In the genomic region with DNA sequence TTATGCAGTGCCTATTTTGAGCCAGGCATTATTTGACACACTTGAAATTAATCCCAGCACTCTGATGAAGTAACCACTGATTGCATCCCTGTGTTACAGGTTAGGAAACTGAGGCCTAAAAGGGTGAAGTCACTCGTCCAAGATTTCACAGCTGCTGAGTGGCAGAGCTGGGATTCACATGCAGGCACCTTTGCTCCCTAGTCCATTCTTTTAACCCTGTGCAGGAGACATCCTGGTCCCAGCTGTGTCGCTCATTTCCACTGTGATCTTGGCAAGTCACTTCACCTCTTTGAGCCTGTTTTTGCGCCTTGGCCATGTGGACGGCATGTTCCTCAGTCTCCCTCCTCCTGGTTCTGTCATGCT, we compare ENCODE assay signal across 1 cellular context.
TF ChIP-seq lines count a peak whose summit lies in the region.

No MANE protein-coding gene starts in this region.

TF ChIP-seq in K562, 482 proteins besides CTCF, POLR2A, EP300 and RAD21:
- TF ChIP-seq, protein P1, sequence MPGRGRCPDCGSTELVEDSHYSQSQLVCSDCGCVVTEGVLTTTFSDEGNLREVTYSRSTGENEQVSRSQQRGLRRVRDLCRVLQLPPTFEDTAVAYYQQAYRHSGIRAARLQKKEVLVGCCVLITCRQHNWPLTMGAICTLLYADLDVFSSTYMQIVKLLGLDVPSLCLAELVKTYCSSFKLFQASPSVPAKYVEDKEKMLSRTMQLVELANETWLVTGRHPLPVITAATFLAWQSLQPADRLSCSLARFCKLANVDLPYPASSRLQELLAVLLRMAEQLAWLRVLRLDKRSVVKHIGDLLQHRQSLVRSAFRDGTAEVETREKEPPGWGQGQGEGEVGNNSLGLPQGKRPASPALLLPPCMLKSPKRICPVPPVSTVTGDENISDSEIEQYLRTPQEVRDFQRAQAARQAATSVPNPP (IDR thresholded peaks at IDR 0.05; ENCODE audit: borderline replicate concordance, insufficient read depth, insufficient read length), result no peak
- TF ChIP-seq, protein P2, sequence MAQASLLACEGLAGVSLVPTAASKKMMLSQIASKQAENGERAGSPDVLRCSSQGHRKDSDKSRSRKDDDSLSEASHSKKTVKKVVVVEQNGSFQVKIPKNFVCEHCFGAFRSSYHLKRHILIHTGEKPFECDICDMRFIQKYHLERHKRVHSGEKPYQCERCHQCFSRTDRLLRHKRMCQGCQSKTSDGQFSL (CRISPR knock-in tag; IDR thresholded peaks at IDR 0.05), result no peak
- TF ChIP-seq, protein P2 (tag; IDR thresholded peaks at IDR 0.05), result no peak
- TF ChIP-seq ZEB2 (IDR thresholded peaks at IDR 0.05), result no peak
- no peak for TF ChIP-seq PTTG1 (tag; IDR thresholded peaks at IDR 0.05; ENCODE audit: low read depth)
- no peak for TF ChIP-seq NFRKB (IDR thresholded peaks at IDR 0.05; ENCODE audit: low read depth)
- no peak for TF ChIP-seq ESRRA (IDR thresholded peaks at IDR 0.05; ENCODE audit: borderline replicate concordance, low read depth)
- TF ChIP-seq POLR2B (IDR thresholded peaks at IDR 0.05; ENCODE audit: low read depth, partially characterized antibody), result no peak
- TF ChIP-seq BCOR (IDR thresholded peaks at IDR 0.05), result no peak
- TF ChIP-seq NCOA4 (IDR thresholded peaks at IDR 0.05; ENCODE audit: partially characterized antibody), result no peak
- TF ChIP-seq KHSRP (IDR thresholded peaks at IDR 0.05), result no peak
- TF ChIP-seq, protein P3, sequence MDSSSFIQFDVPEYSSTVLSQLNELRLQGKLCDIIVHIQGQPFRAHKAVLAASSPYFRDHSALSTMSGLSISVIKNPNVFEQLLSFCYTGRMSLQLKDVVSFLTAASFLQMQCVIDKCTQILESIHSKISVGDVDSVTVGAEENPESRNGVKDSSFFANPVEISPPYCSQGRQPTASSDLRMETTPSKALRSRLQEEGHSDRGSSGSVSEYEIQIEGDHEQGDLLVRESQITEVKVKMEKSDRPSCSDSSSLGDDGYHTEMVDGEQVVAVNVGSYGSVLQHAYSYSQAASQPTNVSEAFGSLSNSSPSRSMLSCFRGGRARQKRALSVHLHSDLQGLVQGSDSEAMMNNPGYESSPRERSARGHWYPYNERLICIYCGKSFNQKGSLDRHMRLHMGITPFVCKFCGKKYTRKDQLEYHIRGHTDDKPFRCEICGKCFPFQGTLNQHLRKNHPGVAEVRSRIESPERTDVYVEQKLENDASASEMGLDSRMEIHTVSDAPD (CRISPR knock-in tag; IDR thresholded peaks at IDR 0.05), result no peak
- TF ChIP-seq, protein P4, sequence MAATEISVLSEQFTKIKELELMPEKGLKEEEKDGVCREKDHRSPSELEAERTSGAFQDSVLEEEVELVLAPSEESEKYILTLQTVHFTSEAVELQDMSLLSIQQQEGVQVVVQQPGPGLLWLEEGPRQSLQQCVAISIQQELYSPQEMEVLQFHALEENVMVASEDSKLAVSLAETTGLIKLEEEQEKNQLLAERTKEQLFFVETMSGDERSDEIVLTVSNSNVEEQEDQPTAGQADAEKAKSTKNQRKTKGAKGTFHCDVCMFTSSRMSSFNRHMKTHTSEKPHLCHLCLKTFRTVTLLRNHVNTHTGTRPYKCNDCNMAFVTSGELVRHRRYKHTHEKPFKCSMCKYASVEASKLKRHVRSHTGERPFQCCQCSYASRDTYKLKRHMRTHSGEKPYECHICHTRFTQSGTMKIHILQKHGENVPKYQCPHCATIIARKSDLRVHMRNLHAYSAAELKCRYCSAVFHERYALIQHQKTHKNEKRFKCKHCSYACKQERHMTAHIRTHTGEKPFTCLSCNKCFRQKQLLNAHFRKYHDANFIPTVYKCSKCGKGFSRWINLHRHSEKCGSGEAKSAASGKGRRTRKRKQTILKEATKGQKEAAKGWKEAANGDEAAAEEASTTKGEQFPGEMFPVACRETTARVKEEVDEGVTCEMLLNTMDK (IDR thresholded peaks at IDR 0.05; ENCODE audit: borderline replicate concordance, insufficient read depth, low read depth, low read length, poor library complexity, severe bottlenecking), result no peak
- no peak for TF ChIP-seq ARID2 (IDR thresholded peaks at IDR 0.05)
- TF ChIP-seq ETS2 (tag; IDR thresholded peaks at IDR 0.05; ENCODE audit: borderline replicate concordance, poor library complexity, severe bottlenecking), result no peak
- TF ChIP-seq MTA3 (IDR thresholded peaks at IDR 0.05; ENCODE audit: borderline replicate concordance), result no peak
- TF ChIP-seq, protein P5, sequence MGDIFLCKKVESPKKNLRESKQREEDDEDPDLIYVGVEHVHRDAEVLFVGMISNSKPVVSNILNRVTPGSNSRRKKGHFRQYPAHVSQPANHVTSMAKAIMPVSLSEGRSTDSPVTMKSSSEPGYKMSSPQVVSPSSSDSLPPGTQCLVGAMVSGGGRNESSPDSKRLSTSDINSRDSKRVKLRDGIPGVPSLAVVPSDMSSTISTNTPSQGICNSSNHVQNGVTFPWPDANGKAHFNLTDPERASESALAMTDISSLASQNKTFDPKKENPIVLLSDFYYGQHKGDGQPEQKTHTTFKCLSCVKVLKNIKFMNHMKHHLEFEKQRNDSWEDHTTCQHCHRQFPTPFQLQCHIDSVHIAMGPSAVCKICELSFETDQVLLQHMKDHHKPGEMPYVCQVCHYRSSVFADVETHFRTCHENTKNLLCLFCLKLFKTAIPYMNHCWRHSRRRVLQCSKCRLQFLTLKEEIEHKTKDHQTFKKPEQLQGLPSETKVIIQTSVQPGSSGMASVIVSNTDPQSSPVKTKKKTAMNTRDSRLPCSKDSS (IDR thresholded peaks at IDR 0.05; ENCODE audit: low read depth, partially characterized antibody), result no peak
- TF ChIP-seq ZNF263 (CRISPR knock-in tag; IDR thresholded peaks at IDR 0.05; ENCODE audit: borderline replicate concordance), result no peak
- no peak for TF ChIP-seq MTA2 (IDR thresholded peaks at IDR 0.05; ENCODE audit: low read depth)
TF ChIP-seq in K562: peak in this region for 0.
